In the genomic region with DNA sequence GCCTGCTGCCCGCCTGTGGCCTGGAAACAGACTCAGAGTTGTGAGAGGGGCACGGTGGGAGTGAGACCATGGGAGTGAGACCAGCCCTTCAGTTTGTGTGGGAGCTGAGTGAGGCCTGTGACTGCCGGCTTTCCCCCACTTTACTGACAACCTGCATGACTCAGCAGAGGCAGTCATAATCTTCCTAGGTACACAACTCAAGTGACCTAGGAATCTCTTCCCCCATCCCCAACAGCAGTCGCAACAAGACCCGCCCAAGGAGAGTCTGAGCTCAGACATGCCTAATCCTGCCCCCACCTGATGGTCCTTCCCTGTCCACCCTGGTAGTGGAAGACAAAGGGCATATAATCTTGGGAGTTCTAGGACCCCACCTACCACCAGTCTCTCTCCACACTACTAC, we compare ENCODE assay signal across 21 cellular contexts.
"Had no signal": no experiment of that assay in that cellular context is flagged by ENCODE, and none has a peak within 500 bp of the region (broad histone marks: within the 10 kb centered on the region; RNA-seq: fewer than 3 reads in every experiment).

No MANE protein-coding gene starts in this region.

- H3K4me3 ChIP-seq: esophagus squamous epithelium, gastroesophageal sphincter, tibial nerve had no signal

- H2AFZ ChIP-seq: parathyroid adenoma had no signal

- FAIRE-seq: endothelial cell of umbilical vein had no signal

- H3K27me3 ChIP-seq: esophagus squamous epithelium, gastroesophageal sphincter, tibial nerve had no signal

- H3K9ac ChIP-seq: parathyroid adenoma had no signal

- H3K4me1 Mint-ChIP-seq: activated naive CD8-positive, alpha-beta T cell treated with anti-CD3 and anti-CD28 coated beads, Interleukin-2, amount 50 U/mL, for 24 hours; nephron had no signal

- DNase-seq: activated CD4-positive, alpha-beta memory T cell treated with anti-CD3 and anti-CD28 coated beads for 36 hours; activated CD4-positive, alpha-beta T cell treated with anti-CD3 and anti-CD28 coated beads for 48 hours; activated naive CD4-positive, alpha-beta T cell treated with anti-CD3 and anti-CD28 coated beads, Interleukin-2, amount 10 ng/mL, durations not matched to agents 7 days and 5 days; activated naive CD8-positive, alpha-beta T cell treated with anti-CD3 and anti-CD28 coated beads, Interleukin-2, amount 50 U/mL, for 24 hours; activated T-cell treated with anti-CD3 and anti-CD28 coated beads, Interleukin-2, amount 50 U/mL, for 1 hour; effector CD8-positive, alpha-beta T cell; esophagus squamous epithelium; head of caudate nucleus; hypothalamus; left cardiac atrium; mesenchymal stem cell; nucleus accumbens; right cardiac atrium; stimulated activated CD4-positive, alpha-beta T cell treated with anti-CD3 and anti-CD28 coated beads, Interleukin-4, amount 100 ng/mL, for 24 hours; stimulated activated naive CD8-positive, alpha-beta T cell treated with anti-CD3 and anti-CD28 coated beads, Interleukin-15, amount 100 ng/mL, for 72 hours; T-helper 2 cell had no signal

- H3K79me2 ChIP-seq: parathyroid adenoma had no signal

- H3K9me3 ChIP-seq: gastroesophageal sphincter had no signal

- H3K27me3 Mint-ChIP-seq: activated CD4-positive, alpha-beta memory T cell treated with anti-CD3 and anti-CD28 coated beads for 36 hours; activated naive CD4-positive, alpha-beta T cell treated with anti-CD3 and anti-CD28 coated beads, Interleukin-2, amount 10 ng/mL, durations not matched to agents 7 days and 5 days; activated naive CD8-positive, alpha-beta T cell treated with anti-CD3 and anti-CD28 coated beads, Interleukin-2, amount 50 U/mL, for 24 hours; stimulated activated naive CD8-positive, alpha-beta T cell treated with anti-CD3 and anti-CD28 coated beads, Interleukin-15, amount 100 ng/mL, for 72 hours had no signal

- H3K27ac Mint-ChIP-seq: activated CD4-positive, alpha-beta memory T cell treated with anti-CD3 and anti-CD28 coated beads for 36 hours; activated naive CD4-positive, alpha-beta T cell treated with anti-CD3 and anti-CD28 coated beads, Interleukin-2, amount 10 ng/mL, durations not matched to agents 7 days and 5 days; activated naive CD8-positive, alpha-beta T cell treated with anti-CD3 and anti-CD28 coated beads, Interleukin-2, amount 50 U/mL, for 24 hours; nephron had no signal

- H3K27ac ChIP-seq: esophagus squamous epithelium, gastroesophageal sphincter, parathyroid adenoma, tibial nerve had no signal

- H3K4me3 Mint-ChIP-seq: activated CD4-positive, alpha-beta memory T cell treated with anti-CD3 and anti-CD28 coated beads for 36 hours; activated naive CD4-positive, alpha-beta T cell treated with anti-CD3 and anti-CD28 coated beads, Interleukin-2, amount 10 ng/mL, durations not matched to agents 7 days and 5 days; activated naive CD8-positive, alpha-beta T cell treated with anti-CD3 and anti-CD28 coated beads, Interleukin-2, amount 50 U/mL, for 24 hours; nephron; stimulated activated naive CD8-positive, alpha-beta T cell treated with anti-CD3 and anti-CD28 coated beads, Interleukin-15, amount 100 ng/mL, for 72 hours had no signal

- H3K4me1 ChIP-seq: esophagus squamous epithelium, gastroesophageal sphincter, parathyroid adenoma, tibial nerve had no signal
